ENCODE assay signal across 13 cellular contexts in the genomic region with DNA sequence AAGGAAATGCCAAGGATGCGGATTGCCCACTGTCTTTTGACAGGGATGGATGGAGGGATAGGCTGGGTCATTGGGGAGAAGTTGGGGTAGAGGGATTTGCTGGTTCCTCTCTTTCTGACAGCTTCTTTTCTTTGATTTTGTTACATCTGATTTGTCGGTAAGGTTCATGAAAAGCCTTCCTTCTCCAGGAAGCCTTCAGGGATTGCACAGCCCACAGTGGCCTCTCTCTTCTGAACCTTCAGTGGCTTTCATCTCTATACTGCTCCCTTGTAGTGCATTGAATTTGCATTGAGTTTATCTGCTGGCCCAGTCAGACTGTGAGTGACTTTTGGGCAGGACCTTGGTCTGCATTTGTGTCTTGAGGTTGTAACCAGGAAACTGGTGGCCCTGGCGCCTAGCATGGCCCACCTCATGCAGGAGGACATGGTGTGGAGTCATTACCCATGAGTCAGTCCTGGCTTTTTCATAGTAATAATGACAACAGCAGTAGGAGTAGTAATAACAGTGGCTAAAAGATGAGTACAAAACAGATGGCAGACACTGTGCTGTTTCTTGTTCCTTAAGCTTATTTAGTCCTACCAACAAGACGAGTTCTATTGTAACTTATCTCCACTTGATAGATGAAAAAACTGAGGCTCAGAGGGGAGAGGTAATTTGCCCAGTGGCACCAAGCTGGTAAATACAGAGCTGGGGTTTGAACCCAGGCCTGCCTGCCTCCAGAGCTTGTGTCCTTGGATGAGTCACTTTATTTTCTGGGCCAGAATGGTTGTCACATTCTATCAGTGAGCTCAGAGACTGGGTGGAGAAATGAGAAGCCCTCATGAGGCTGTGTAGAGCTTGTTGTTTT. TPM values are rescaled to one million over a fixed set of nuclear protein-coding genes. Genes with fewer than 3 reads are reported as not detected.
DNase-seq lines count a peak whose midpoint lies in the region; ATAC-seq and TF ChIP-seq lines count a peak whose summit lies in the region.
"Had no signal": no experiment of that assay in that cellular context is flagged by ENCODE, and none has a peak within 500 bp of the region (broad histone marks: within the 10 kb centered on the region; RNA-seq: fewer than 3 reads in every experiment).

No MANE protein-coding gene starts in this region.

- no peak for TF ChIP-seq EP300 in stomach (IDR thresholded peaks at IDR 0.05)

- TF ChIP-seq POLR2A in stomach (IDR thresholded peaks at IDR 0.05), result no peak

- TF ChIP-seq CTCF in RWPE2 (IDR thresholded peaks at IDR 0.05; ENCODE audit: poor library complexity, severe bottlenecking) (no peak), stomach (IDR thresholded peaks at IDR 0.05) (no peak)

- intact Hi-C loops in stomach (cut with DNase I; ENCODE audit: low total_unique reads), result no loop called here

- H3K9me3 Mint-ChIP-seq in activated T-cell treated with anti-CD3 and anti-CD28 coated beads, Interleukin-2, amount 50 U/mL, for 72 hours, result no peaks in the 10 kb centered on the region
- H3K9me3 Mint-ChIP-seq: naive B cell had no signal

- no peaks in the 10 kb centered on the region for H3K27me3 Mint-ChIP-seq in activated T-cell treated with anti-CD3 and anti-CD28 coated beads, Interleukin-2, amount 50 U/mL, for 72 hours (ENCODE audit: low read depth)

- H3K27ac ChIP-seq in RWPE2 (ENCODE audit: poor library complexity, severe bottlenecking), result no peak overlapping the region
- peak overlapping the region; percentile 13 to 77 (median 65) for H3K27ac ChIP-seq in stomach

- 68 to 81% (median 76%) methylated on average over 4 of the region's 4 CpGs for WGBS in stomach, 5 donors

- no peak overlapping the region for H3K27ac Mint-ChIP-seq in activated T-cell treated with anti-CD3 and anti-CD28 coated beads, Interleukin-2, amount 50 U/mL, for 72 hours

- H3K36me3 ChIP-seq in RWPE2 (ENCODE audit: low read depth) (no peaks in the 10 kb centered on the region), stomach (peaks cover 0 to 6% (median 0%) of the 10 kb centered on the region in 4 donors)

- H3K27me3 ChIP-seq in RWPE2 (ENCODE audit: insufficient read depth, poor library complexity, severe bottlenecking) (no peaks in the 10 kb centered on the region), stomach (no peaks in the 10 kb centered on the region)
- H3K27me3 ChIP-seq: BE2C had no signal

- H3K4me3 ChIP-seq in RWPE2 (ENCODE audit: severe bottlenecking) (no peak overlapping the region), stomach (no peak overlapping the region)

- peak; percentile 83 to 94 for ATAC-seq in activated T-cell treated with anti-CD3 and anti-CD28 coated beads, Interleukin-2, amount 50 U/mL, for 72 hours (replicated peaks in 1 of 2)
- ATAC-seq in RWPE2 (ENCODE audit: low read depth), result peak; percentile 44

- H3K4me1 ChIP-seq in RWPE2 (ENCODE audit: insufficient read depth, poor library complexity, severe bottlenecking) (peaks cover 2% of the 10 kb centered on the region), stomach (peaks cover 26 to 66% (median 34%) of the 10 kb centered on the region in 4 donors)

- H3K4me1 Mint-ChIP-seq in activated T-cell treated with anti-CD3 and anti-CD28 coated beads, Interleukin-2, amount 50 U/mL, for 72 hours (ENCODE audit: low read depth), result no peaks in the 10 kb centered on the region

- H3K9me3 ChIP-seq in RWPE2 (ENCODE audit: severe bottlenecking), result no peaks in the 10 kb centered on the region
- no peaks in the 10 kb centered on the region for H3K9me3 ChIP-seq in stomach
- H3K9me3 ChIP-seq: BE2C had no signal

- no peak overlapping the region for H3K4me3 Mint-ChIP-seq in activated T-cell treated with anti-CD3 and anti-CD28 coated beads, Interleukin-2, amount 50 U/mL, for 72 hours
- H3K4me3 Mint-ChIP-seq: naive B cell had no signal

- no peaks in the 10 kb centered on the region for H3K36me3 Mint-ChIP-seq in activated T-cell treated with anti-CD3 and anti-CD28 coated beads, Interleukin-2, amount 50 U/mL, for 72 hours (ENCODE audit: insufficient read depth in 2 of 2)
- H3K36me3 Mint-ChIP-seq: naive B cell had no signal

- peak; percentile 8 to 42 for DNase-seq in activated T-cell treated with anti-CD3 and anti-CD28 coated beads, Interleukin-2, amount 50 U/mL, for 72 hours
- DNase-seq in activated T-cell treated with anti-CD3 and anti-CD28 coated beads for 4 hours (no peak), RWPE2 (ENCODE audit: low spot score) (no peak), fibroblast of peridontal ligament (ENCODE audit: extremely low read depth) (peak; percentile 37), stomach (no peak), SW480 (ENCODE audit: low spot score) (no peak), NCI-H2029 treated with DMSO at 0.1 percent for 48 hours (lab: John Stamatoyannopoulos, UW) (no peak), NCI-H1417 (lab: John Stamatoyannopoulos, UW) (no peak)
- DNase-seq: activated T-cell treated with anti-CD3 and anti-CD28 coated beads, Interleukin-2, amount 50 U/mL, for 1 hour; naive B cell; NCI-H69; stimulated activated CD4-positive, alpha-beta T cell treated with anti-CD3 and anti-CD28 coated beads, Interleukin-4, amount 100 ng/mL, for 24 hours had no signal

RNA-seq across cellular contexts. Expression of gene SMAD6, which starts 28.4 kb away (rescaled TPM):
- under 1 TPM; 0.31 to 0.35 TPM for total RNA-seq in activated T-cell treated with anti-CD3 and anti-CD28 coated beads, Interleukin-2, amount 50 U/mL, for 72 hours
- total RNA-seq in stomach, result 100 to 1,000 TPM in 2 of 5 donors, 10 to 100 TPM in 3; 20.4 to 112 (median 76.4) TPM
- polyA plus RNA-seq in stomach, result 1 to 10 TPM; 4.0 to 5.7 (median 4.6) TPM

Comparison
In these comparisons a context has a peak if more than half of its experiments do, and no peak if none do; other contexts are left out.
1. DNase-seq: peak in activated T-cell treated with anti-CD3 and anti-CD28 coated beads, Interleukin-2, amount 50 U/mL, for 72 hours (2 of 2) and fibroblast of peridontal ligament (single experiment); none in activated T-cell treated with anti-CD3 and anti-CD28 coated beads for 4 hours (single experiment), RWPE2 (single experiment), stomach (single experiment), SW480 (single experiment), NCI-H2029 treated with DMSO at 0.1 percent for 48 hours (single experiment) and NCI-H1417 (0 of 3).
2. RNA of gene SMAD6, which starts 28.4 kb away (total RNA-seq): 20.4 to 112 TPM in stomach; 0.31 to 0.35 TPM in activated T-cell treated with anti-CD3 and anti-CD28 coated beads, Interleukin-2, amount 50 U/mL, for 72 hours; every median in the first group is over 10 times any median in the second.